ENCODE assay signal across 1 cellular context in the genomic region with DNA sequence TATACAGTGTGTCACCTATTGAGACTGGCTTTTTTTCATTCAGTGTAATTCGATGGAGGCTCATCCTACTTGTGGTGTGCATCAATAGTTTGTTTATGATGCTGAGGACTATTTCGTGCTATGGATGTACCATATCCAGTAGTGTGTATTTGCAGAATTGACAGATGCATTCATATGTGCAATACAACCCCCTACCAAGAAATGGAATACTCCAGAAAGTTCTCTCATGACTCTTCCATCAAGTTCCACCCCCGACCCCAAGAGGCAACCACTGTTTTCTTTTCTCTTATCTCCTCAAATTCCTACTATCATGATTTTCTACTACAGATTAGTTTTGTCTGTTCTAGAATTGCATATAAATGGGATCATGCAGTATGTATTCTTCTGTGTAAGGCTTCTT.
TF ChIP-seq lines count a peak whose summit lies in the region.

No MANE protein-coding gene starts in this region.

TF ChIP-seq in K562, 482 proteins besides CTCF, POLR2A, EP300 and RAD21:
- TF ChIP-seq, protein P1, sequence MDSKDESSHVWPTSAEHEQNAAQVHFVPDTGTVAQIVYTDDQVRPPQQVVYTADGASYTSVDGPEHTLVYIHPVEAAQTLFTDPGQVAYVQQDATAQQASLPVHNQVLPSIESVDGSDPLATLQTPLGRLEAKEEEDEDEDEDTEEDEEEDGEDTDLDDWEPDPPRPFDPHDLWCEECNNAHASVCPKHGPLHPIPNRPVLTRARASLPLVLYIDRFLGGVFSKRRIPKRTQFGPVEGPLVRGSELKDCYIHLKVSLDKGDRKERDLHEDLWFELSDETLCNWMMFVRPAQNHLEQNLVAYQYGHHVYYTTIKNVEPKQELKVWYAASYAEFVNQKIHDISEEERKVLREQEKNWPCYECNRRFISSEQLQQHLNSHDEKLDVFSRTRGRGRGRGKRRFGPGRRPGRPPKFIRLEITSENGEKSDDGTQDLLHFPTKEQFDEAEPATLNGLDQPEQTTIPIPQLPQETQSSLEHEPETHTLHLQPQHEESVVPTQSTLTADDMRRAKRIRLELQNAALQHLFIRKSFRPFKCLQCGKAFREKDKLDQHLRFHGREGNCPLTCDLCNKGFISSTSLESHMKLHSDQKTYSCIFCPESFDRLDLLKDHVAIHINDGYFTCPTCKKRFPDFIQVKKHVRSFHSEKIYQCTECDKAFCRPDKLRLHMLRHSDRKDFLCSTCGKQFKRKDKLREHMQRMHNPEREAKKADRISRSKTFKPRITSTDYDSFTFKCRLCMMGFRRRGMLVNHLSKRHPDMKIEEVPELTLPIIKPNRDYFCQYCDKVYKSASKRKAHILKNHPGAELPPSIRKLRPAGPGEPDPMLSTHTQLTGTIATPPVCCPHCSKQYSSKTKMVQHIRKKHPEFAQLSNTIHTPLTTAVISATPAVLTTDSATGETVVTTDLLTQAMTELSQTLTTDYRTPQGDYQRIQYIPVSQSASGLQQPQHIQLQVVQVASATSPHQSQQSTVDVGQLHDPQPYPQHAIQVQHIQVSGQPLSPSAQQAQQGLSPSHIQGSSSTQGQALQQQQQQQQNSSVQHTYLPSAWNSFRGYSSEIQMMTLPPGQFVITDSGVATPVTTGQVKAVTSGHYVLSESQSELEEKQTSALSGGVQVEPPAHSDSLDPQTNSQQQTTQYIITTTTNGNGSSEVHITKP (IDR thresholded peaks at IDR 0.05; ENCODE audit: partially characterized antibody) = peak; percentile 51
- TF ChIP-seq SNIP1 (IDR thresholded peaks at IDR 0.05; ENCODE audit: low read depth) = no peak
- no peak for TF ChIP-seq HSF4 (CRISPR knock-in tag; IDR thresholded peaks at IDR 0.05; ENCODE audit: borderline replicate concordance)
- no peak for TF ChIP-seq KLF16 (IDR thresholded peaks at IDR 0.05)
- no peak for TF ChIP-seq MBD2 (IDR thresholded peaks at IDR 0.05; ENCODE audit: borderline replicate concordance, low read depth)
- TF ChIP-seq, protein P2, sequence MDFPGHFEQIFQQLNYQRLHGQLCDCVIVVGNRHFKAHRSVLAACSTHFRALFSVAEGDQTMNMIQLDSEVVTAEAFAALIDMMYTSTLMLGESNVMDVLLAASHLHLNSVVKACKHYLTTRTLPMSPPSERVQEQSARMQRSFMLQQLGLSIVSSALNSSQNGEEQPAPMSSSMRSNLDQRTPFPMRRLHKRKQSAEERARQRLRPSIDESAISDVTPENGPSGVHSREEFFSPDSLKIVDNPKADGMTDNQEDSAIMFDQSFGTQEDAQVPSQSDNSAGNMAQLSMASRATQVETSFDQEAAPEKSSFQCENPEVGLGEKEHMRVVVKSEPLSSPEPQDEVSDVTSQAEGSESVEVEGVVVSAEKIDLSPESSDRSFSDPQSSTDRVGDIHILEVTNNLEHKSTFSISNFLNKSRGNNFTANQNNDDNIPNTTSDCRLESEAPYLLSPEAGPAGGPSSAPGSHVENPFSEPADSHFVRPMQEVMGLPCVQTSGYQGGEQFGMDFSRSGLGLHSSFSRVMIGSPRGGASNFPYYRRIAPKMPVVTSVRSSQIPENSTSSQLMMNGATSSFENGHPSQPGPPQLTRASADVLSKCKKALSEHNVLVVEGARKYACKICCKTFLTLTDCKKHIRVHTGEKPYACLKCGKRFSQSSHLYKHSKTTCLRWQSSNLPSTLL (IDR thresholded peaks at IDR 0.05) = no peak
